Comparison of ENCODE assay signal across 8 cellular contexts in the genomic region with DNA sequence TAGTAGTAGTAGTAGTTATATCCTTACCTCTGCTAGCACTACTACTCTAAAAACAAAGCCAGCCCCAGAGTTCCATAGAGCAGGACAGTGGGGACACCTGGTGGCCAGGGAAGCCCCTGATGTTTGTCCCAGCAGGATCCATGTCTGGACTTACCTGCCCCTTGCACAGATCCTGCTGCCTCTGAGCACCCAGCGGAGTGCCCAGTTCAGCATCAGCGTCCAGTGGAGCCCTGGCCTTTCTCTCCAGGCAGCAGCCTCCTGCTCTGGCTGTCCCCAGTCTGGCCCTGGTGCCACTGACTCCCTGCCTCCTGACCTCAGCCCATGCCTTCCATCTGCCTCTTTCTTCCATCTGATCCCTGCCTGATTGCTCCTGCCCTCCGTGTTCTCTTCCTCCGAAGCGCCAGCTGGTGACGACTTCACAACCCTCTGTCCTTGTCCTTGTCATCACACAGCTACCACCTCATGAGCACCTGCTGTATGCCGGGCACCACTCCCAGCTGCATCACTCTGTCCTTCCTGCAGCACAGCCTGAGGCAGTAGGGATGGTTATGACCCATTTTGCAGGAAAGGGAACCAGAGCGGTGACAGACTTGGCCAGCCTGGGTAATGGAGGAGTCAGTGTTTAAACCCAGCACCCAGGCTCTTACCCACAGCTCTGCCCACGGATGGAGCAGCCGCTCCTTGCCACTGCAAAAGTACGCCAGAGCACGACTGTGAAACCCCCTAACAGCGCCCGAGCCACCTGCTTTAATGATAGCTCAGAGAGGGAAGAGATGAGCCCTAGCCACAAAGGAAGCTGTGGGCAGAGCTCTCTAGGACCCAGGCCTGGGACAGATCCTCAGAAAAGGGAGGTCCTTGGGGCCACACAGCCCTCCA. TPM values are rescaled to one million over a fixed set of nuclear protein-coding genes. Genes with fewer than 3 reads are reported as not detected.
A peak's percentile ranks its signal among the peaks of the same experiment; 100 is the strongest.
DNase-seq lines count a peak whose midpoint lies in the region; ATAC-seq, FAIRE-seq and TF ChIP-seq lines count a peak whose summit lies in the region.

No MANE protein-coding gene starts in this region.

- no peaks in the 10 kb centered on the region for H3K79me2 ChIP-seq in DND-41 (ENCODE audit: insufficient read depth, low read length)
- no peaks in the 10 kb centered on the region for H3K79me2 ChIP-seq in GM12878 (ENCODE audit: control insufficient read depth, insufficient read depth, low read length)
- H3K79me2 ChIP-seq in keratinocyte (ENCODE audit: control insufficient read depth, insufficient read depth, low read length): no peaks in the 10 kb centered on the region

- no TSS peak for BruUV-seq in GM12878 (replicated peaks; lab: Mats Ljungman, UMichigan)

- H2AFZ ChIP-seq in DND-41 (ENCODE audit: low read depth, low read length) (no peak overlapping the region), GM12878 (ENCODE audit: control insufficient read depth, low read depth, low read length) (no peak overlapping the region), keratinocyte (ENCODE audit: control insufficient read depth, low read length) (no peak overlapping the region)

- H3K9ac ChIP-seq in DND-41 (ENCODE audit: low read depth, low read length) (no peak overlapping the region), GM12878 (ENCODE audit: control insufficient read depth, insufficient read depth, low read length) (no peak overlapping the region), keratinocyte (ENCODE audit: control insufficient read depth, extremely low read depth, insufficient read depth, low read length) (no peak overlapping the region)

- no peaks in the 10 kb centered on the region for H3K9me3 ChIP-seq in DND-41 (ENCODE audit: insufficient read depth, low read length, severe bottlenecking)
- no peaks in the 10 kb centered on the region; the same call in 2 of the 3 replicates for H3K9me3 ChIP-seq in GM12878 (replicated peaks; ENCODE audit: control insufficient read depth, insufficient read depth, low read length)
- H3K9me3 ChIP-seq in keratinocyte (ENCODE audit: control insufficient read depth, low read depth, low read length): no peaks in the 10 kb centered on the region

- FAIRE-seq in GM12878 (lab: Jason Lieb, UNC): no peak
- FAIRE-seq in keratinocyte (lab: Jason Lieb, UNC): no peak

- SMC1A ChIA-PET in GM12878 (lab: Charles Lee; ENCODE audit: uncharacterized antibody, unreplicated experiment): no interaction called here

- TF ChIP-seq RAD21 in GM12878 (IDR thresholded peaks at IDR 0.05; ENCODE audit: insufficient read depth, low read depth, low read length): peak; percentile 66

- intact Hi-C loops in GM12878 (cut with micrococcal nuclease; ENCODE audit: unreplicated experiment): loop anchor here (2.0 to 10.0 kb wide), 2 partner anchors 142 to 194 kb away; no protein-coding TSS in a partner anchor

- CTCF ChIA-PET in GM12878 (lab: Yijun Ruan, JAX): interaction anchor here (0.7 to 1.7 kb wide), 11 partner anchors 9 to 268 kb away, joined by 3 to 10 read pairs (median 4); a partner anchor contains a TSS

- dilution Hi-C loops in keratinocyte (cut with MboI; ENCODE audit: extremely low pct_ligation_motif_present, low sequenced_read_pairs): no loop called here

- H3K9me1 ChIP-seq in keratinocyte (ENCODE audit: control insufficient read depth, extremely low read depth, insufficient read depth, low read length): no peaks in the 10 kb centered on the region

- no peaks in the 10 kb centered on the region for H3K27me3 ChIP-seq in DND-41 (ENCODE audit: insufficient read depth, low read length, poor library complexity)
- no peaks in the 10 kb centered on the region; a peak in 2 of 4 replicates for H3K27me3 ChIP-seq in GM12878 (replicated peaks in 1 of 2; ENCODE audit: control insufficient read depth in 2 of 2, insufficient read depth in 2 of 2, low read length in 1 of 2)
- peaks cover 4% of the 10 kb centered on the region for H3K27me3 ChIP-seq in keratinocyte (ENCODE audit: control insufficient read depth, extremely low read depth, insufficient read depth, low read length)

- RAD21 ChIA-PET in GM12878 (lab: Charles Lee; ENCODE audit: unreplicated experiment): interaction anchor here (1.6 to 2.2 kb wide), 2 partner anchors 193 to 267 kb away, joined by 5 to 9 read pairs; a partner anchor contains a TSS

- no peak for TF ChIP-seq EP300 in GM12878 (IDR thresholded peaks at IDR 0.05; ENCODE audit: borderline replicate concordance in 1 of 2, control insufficient read depth in 1 of 2, low read depth in 2 of 2, low read length in 2 of 2)

- POLR2A ChIA-PET in GM12878 (lab: Charles Lee): interaction anchor here (0.6 kb wide), 1 partner anchor 306 kb away, joined by 5 read pairs; no protein-coding TSS in a partner anchor

- peak; percentile 67 for TF ChIP-seq CTCF in DND-41 (IDR thresholded peaks at IDR 0.05; ENCODE audit: borderline replicate concordance, extremely low read depth, low read length, poor library complexity, severe bottlenecking)
- TF ChIP-seq CTCF in GM12878 (IDR thresholded peaks at IDR 0.05 in 2 of 3, conservative IDR thresholded peaks at IDR 0.05 in 1 of 3; ENCODE audit: control insufficient read depth in 2 of 3, extremely low read depth in 1 of 3, insufficient read depth in 1 of 3, low read depth in 3 of 3, low read length in 3 of 3): peak; percentile 29 to 54 (median 45); a peak in 3 of 6 replicates
- TF ChIP-seq CTCF in keratinocyte (optimal IDR thresholded peaks at IDR 0.05 in 1 of 3, IDR thresholded peaks at IDR 0.05 in 1 of 3, conservative IDR thresholded peaks at IDR 0.05 in 1 of 3; ENCODE audit: extremely low read depth in 1 of 3, insufficient read depth in 2 of 3, low read length in 3 of 3): peak; percentile 31 to 69 (median 53)

- ATAC-seq in DND-41 (ENCODE audit: insufficient read depth, low read depth): peak; percentile 89
- ATAC-seq in GM12878: peak; percentile 62
- no peak for ATAC-seq in GM18873 (IDR thresholded peaks at IDR 0.05; ENCODE audit: low FRiP score, unreplicated experiment)
- no peak for ATAC-seq in HG03280 (IDR thresholded peaks at IDR 0.05; ENCODE audit: unreplicated experiment)

- H3K27ac ChIP-seq in DND-41 (ENCODE audit: low read length) (no peak overlapping the region), GM12878 (ENCODE audit: control insufficient read depth, insufficient read depth) (no peak overlapping the region), keratinocyte (ENCODE audit: control insufficient read depth, insufficient read depth, low read length) (no peak overlapping the region)

- H3K4me2 ChIP-seq in DND-41 (ENCODE audit: insufficient read depth, low read length) (peak overlapping the region; percentile 34; the same call in 1 of the 2 replicates), GM12878 (ENCODE audit: control insufficient read depth, insufficient read depth) (no peak overlapping the region), keratinocyte (ENCODE audit: control insufficient read depth, extremely low read depth, insufficient read depth, low read depth, low read length) (no peak overlapping the region)

- H3K36me3 ChIP-seq in DND-41 (ENCODE audit: insufficient read depth, low read length) (no peaks in the 10 kb centered on the region), GM12878 (ENCODE audit: control insufficient read depth in 2 of 2, insufficient read depth in 2 of 2, low read length in 1 of 2) (no peaks in the 10 kb centered on the region), keratinocyte (ENCODE audit: control insufficient read depth in 2 of 2, extremely low read depth in 1 of 2, insufficient read depth in 2 of 2, low read length in 2 of 2) (no peaks in the 10 kb centered on the region)

- no peak for TF ChIP-seq POLR2A in GM12878 (IDR thresholded peaks at IDR 0.05; ENCODE audit: low read depth, low read length)

- DNase-seq in DND-41 (peak; percentile 59), NCI-H1092 treated with DMSO at 0.1 percent for 48 hours (lab: John Stamatoyannopoulos, UW) (peak; percentile 50), T-helper 2 cell (peak in 4 of 5 experiments; percentile 31 to 55 (median 48)), GM12878 (ENCODE audit: low read depth, low spot score) (no peak), keratinocyte (ENCODE audit: low read depth, low spot score) (no peak)
- DNase-seq in stimulated activated CD4-positive, alpha-beta T cell treated with anti-CD3 and anti-CD28 coated beads, Interleukin-4, amount 100 ng/mL, for 4 hours: peak; percentile 52 to 57

- WGBS in GM12878 (ENCODE audit: insufficient coverage, insufficient replicate concordance, low lambda C conversion rate, missing lambda C conversion rate): 30% methylated on average over 14 of the region's 14 CpGs

- H3K4me3 ChIP-seq in DND-41 (ENCODE audit: low read depth in 1 of 2, low read length in 2 of 2) (no peak overlapping the region), GM12878 (no peak overlapping the region), keratinocyte (ENCODE audit: control insufficient read depth in 2 of 3, extremely low read depth in 1 of 3, insufficient read depth in 2 of 3, low read depth in 1 of 3, low read length in 3 of 3) (no peak overlapping the region)

- in situ Hi-C loops in GM12878 (cut with MboI): no loop called here

- peaks cover 13% of the 10 kb centered on the region for H3K4me1 ChIP-seq in DND-41 (ENCODE audit: insufficient read depth, low read length)
- no peaks in the 10 kb centered on the region for H3K4me1 ChIP-seq in GM12878 (ENCODE audit: control insufficient read depth, insufficient read depth, low read length)
- H3K4me1 ChIP-seq in keratinocyte (ENCODE audit: control insufficient read depth, extremely low read depth, insufficient read depth, low read length): no peaks in the 10 kb centered on the region

- H4K20me1 ChIP-seq in DND-41 (ENCODE audit: insufficient read depth, low read length): peaks cover 3% of the 10 kb centered on the region
- no peaks in the 10 kb centered on the region for H4K20me1 ChIP-seq in GM12878 (ENCODE audit: control insufficient read depth, insufficient read depth)
- no peaks in the 10 kb centered on the region for H4K20me1 ChIP-seq in keratinocyte (ENCODE audit: control insufficient read depth, extremely low read depth, insufficient read depth, low read length)

RNA-seq across cellular contexts. Expression of a gene that starts 11.5 kb away (rescaled TPM):
- 3.9 TPM in 2 replicates for total RNA-seq in GM12878 (2013; cell fraction: nucleolus; rRNA removed)
- total RNA-seq in GM12878 (2014; rRNA removed) (0.06 TPM in 1 of 2 replicates, not detected in the other), GM12878 (2014; rRNA removed; fragmentation: Illumina TruSeq; extraction: Trizol) (not detected in 2 replicates), GM12878 (2021) (0.15 and 0.16 TPM in 2 replicates)
- polyA plus RNA-seq in GM12878 (2011; ENCODE audit: low read depth): not detected
- polyA plus RNA-seq in GM12878 (2011; rRNA removed) (0.07 and 0.14 TPM in 2 replicates), GM12878 (2014; fragmentation: Illumina TruSeq; extraction: Trizol) (0.03 TPM in 1 of 2 replicates, not detected in the other), GM12878 (2014; fragmentation: Nextera tagmentation; extraction: Ambion mirVana) (not detected), GM12878 (2014; rRNA removed) (0.03 TPM in 1 of 2 replicates, not detected in the other), GM12878 (2016; fragmentation: Nextera tagmentation; extraction: Ambion mirVana) (not detected), keratinocyte (0.03 TPM in 3 replicates)
- 0.23 and 0.30 TPM in 2 replicates for polyA plus RNA-seq in GM12878 (2011; cell fraction: cytosol; rRNA removed)
- polyA plus RNA-seq in GM12878 (2011; cell fraction: nucleus; rRNA removed): 1.0 and 1.4 TPM in 2 replicates
- 0.07 and 0.20 TPM in 2 replicates for polyA plus RNA-seq in GM12878 (2012)
- 0.31 TPM in 1 of 2 replicates, not detected in the other for polyA minus RNA-seq in GM12878 (2011; rRNA and poly(A)+ RNA removed)
- not detected in 2 replicates for polyA minus RNA-seq in GM12878 (2011; cell fraction: cytosol; rRNA and poly(A)+ RNA removed)
- 0.38 and 0.60 TPM in 2 replicates for polyA minus RNA-seq in GM12878 (2011; cell fraction: nucleus; rRNA and poly(A)+ RNA removed)
- not detected for polyA plus RNA-seq in keratinocyte (2011; ENCODE audit: low read depth)
- polyA plus RNA-seq in keratinocyte (2011; cell fraction: cytosol; rRNA removed): not detected in 2 replicates
- polyA plus RNA-seq in keratinocyte (2011; cell fraction: nucleus; rRNA removed): 0.07 TPM in 1 of 2 replicates, not detected in the other
- polyA plus RNA-seq in keratinocyte (2012; ENCODE audit: low replicate concordance): not detected in 2 replicates
- not detected in 3 replicates for polyA minus RNA-seq in keratinocyte
- not detected for polyA minus RNA-seq in keratinocyte (2011; cell fraction: cytosol; rRNA and poly(A)+ RNA removed)
- polyA minus RNA-seq in keratinocyte (2011; cell fraction: nucleus; rRNA and poly(A)+ RNA removed): not detected in 2 replicates

Comparison
In these comparisons a context has a peak if more than half of its experiments do, and no peak if none do; other contexts are left out.
1. ATAC-seq: peak in DND-41 (single experiment) and GM12878 (single experiment); none in GM18873 (single experiment) and HG03280 (single experiment).
2. DNase-seq: peak in DND-41 (single experiment), NCI-H1092 treated with DMSO at 0.1 percent for 48 hours (single experiment), T-helper 2 cell (4 of 5) and stimulated activated CD4-positive, alpha-beta T cell treated with anti-CD3 and anti-CD28 coated beads, Interleukin-4, amount 100 ng/mL, for 4 hours (2 of 2); none in GM12878 (single experiment) and keratinocyte (single experiment).
3. Peak in every context shown above with its lines, with median percentiles within 50 percentile points of each other: CTCF ChIP-seq.